Comparison of ENCODE assay signal across 10 cellular contexts in the genomic region with DNA sequence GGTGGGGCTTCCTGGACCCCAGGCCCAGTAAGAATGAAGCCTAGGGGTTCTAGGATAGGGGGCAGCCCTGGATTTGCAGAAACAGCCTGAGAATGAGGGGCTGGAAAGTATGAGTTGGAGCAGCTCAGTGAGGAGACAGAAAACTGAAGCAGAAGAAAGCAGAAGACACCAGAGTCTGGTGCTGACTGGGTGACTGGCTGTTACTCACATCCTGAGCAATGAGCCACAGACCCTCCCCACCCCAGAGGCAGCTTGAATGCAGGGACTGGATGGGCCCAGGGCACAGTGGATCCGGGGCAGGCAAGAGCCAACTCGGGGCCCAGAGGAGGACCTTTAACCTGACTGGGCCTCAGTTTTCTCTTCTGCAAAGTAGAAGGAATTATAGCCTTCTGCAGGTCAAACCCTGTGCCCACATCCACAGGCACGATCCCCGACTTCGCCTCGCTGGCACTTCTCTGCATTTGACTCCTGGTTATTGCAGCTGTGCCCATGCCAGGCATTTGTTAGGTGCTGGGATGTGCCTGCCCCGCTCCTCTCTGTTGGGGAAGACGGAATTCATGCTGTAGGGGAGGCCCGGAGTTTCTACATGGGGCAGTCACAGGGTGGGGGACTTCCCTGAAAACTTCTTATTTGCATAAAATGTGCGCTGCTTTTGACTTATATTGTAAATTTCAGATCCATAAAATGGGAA. TPM values are rescaled to one million over a fixed set of nuclear protein-coding genes. Genes with fewer than 3 reads are reported as not detected.
DNase-seq lines count a peak whose midpoint lies in the region; ATAC-seq and TF ChIP-seq lines count a peak whose summit lies in the region.
"Had no signal": no experiment of that assay in that cellular context is flagged by ENCODE, and none has a peak within 500 bp of the region (broad histone marks: within the 10 kb centered on the region; RNA-seq: fewer than 3 reads in every experiment).

No MANE protein-coding gene starts in this region.

- H3K4me1 ChIP-seq in foreskin keratinocyte = peaks cover 23% of the 10 kb centered on the region

- no peak for TF ChIP-seq CTCF in foreskin keratinocyte (conservative IDR thresholded peaks at IDR 0.05)

- peak; percentile 37 for ATAC-seq in GM21423 (IDR thresholded peaks at IDR 0.05; ENCODE audit: unreplicated experiment)
- peak; percentile 87 for ATAC-seq in foreskin keratinocyte
- no peak for ATAC-seq in GM19324 (IDR thresholded peaks at IDR 0.05; ENCODE audit: low FRiP score, unreplicated experiment)

- peak; percentile 71 for DNase-seq in EL
- DNase-seq in LHCN-M2 (ENCODE audit: low read depth) = peak; percentile 69
- peak in 1 of 2 donors; percentile 73 for DNase-seq in foreskin keratinocyte
- no peak for DNase-seq in NCI-H1105 treated with DMSO at 0.1 percent for 48 hours (lab: John Stamatoyannopoulos, UW)
- DNase-seq in NCI-H2029 (lab: John Stamatoyannopoulos, UW) = no peak
- DNase-seq in NCI-H2171 (lab: John Stamatoyannopoulos, UW) = no peak
- DNase-seq: NCI-H1436 treated with DMSO at 0.1 percent for 48 hours had no signal

- peak overlapping the region; percentile 88 for H3K27ac ChIP-seq in foreskin keratinocyte
- H3K27ac ChIP-seq: cardiac muscle cell had no signal

- no peaks in the 10 kb centered on the region for H3K27me3 ChIP-seq in foreskin keratinocyte
- H3K27me3 ChIP-seq: cardiac muscle cell had no signal

RNA-seq across cellular contexts. Expression of gene STEAP3, which starts 8.5 kb away (rescaled TPM):
- total RNA-seq in LHCN-M2 (2014; rRNA removed) (39.1 and 42.4 TPM in 2 replicates), foreskin keratinocyte (23.7 and 30.8 TPM in 2 replicates)
- polyA plus RNA-seq in LHCN-M2 (2012) = 76.7 TPM
- polyA plus RNA-seq in foreskin keratinocyte = 16.5 and 21.0 TPM in 2 replicates

Comparison
In these comparisons a context has a peak if more than half of its experiments do, and no peak if none do; other contexts are left out.
1. DNase-seq: peak in EL (single experiment) and LHCN-M2 (single experiment); none in NCI-H1105 treated with DMSO at 0.1 percent for 48 hours (single experiment), NCI-H2029 (single experiment) and NCI-H2171 (single experiment).